In the genomic region with DNA sequence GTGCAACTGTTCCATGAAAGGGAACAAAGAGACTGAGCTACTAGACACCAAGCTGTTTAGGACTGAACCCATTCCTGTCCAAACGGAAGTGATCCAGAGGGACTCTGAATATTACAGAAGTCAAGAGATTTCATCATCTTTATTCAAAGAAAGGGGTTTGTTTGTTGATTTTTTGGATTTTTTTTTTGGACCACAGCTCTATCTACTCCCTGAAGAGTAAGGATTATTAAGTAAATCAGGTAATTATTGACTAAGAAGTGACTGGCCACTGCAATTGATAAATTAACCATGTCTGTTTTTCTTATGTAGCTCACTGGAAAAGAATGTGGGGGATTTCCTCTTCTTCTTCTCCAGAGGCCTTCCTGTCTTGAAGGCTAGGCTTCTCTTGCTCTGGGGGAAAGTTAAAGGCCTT, we compare ENCODE assay signal across 1 cellular context.
TF ChIP-seq lines count a peak whose summit lies in the region.

No MANE protein-coding gene starts in this region.

TF ChIP-seq in H1, 55 proteins besides CTCF, POLR2A, EP300 and RAD21 (continued from another document):
- TF ChIP-seq RBBP5 (IDR thresholded peaks at IDR 0.05; ENCODE audit: borderline replicate concordance, low read depth, low read length) (no peak), RFX5 (IDR thresholded peaks at IDR 0.05; ENCODE audit: borderline replicate concordance, low read depth, low read length) (no peak), FOSL1 (IDR thresholded peaks at IDR 0.05; ENCODE audit: insufficient read depth, low read depth, low read length) (no peak), SUZ12 (IDR thresholded peaks at IDR 0.05; ENCODE audit: low read length) (no peak), SP2 (IDR thresholded peaks at IDR 0.05; ENCODE audit: low read length) (no peak), SIN3A (conservative IDR thresholded peaks at IDR 0.05 in 1 of 2, IDR thresholded peaks at IDR 0.05 in 1 of 2; ENCODE audit: low read depth in 1 of 2, low read length in 2 of 2) (no peak), PHF8 (conservative IDR thresholded peaks at IDR 0.05; ENCODE audit: low read depth, low read length) (no peak), ZNF274 (IDR thresholded peaks at IDR 0.05; ENCODE audit: borderline replicate concordance, extremely low read depth, low read length) (no peak), SAP30 (IDR thresholded peaks at IDR 0.05; ENCODE audit: insufficient read depth, insufficient replicate concordance, low read length) (no peak), TEAD4 (IDR thresholded peaks at IDR 0.05; ENCODE audit: low read depth, low read length) (no peak), JUND (IDR thresholded peaks at IDR 0.05; ENCODE audit: low read length) (no peak), POU5F1 (IDR thresholded peaks at IDR 0.05; ENCODE audit: low read depth, low read length) (no peak), ASH2L (IDR thresholded peaks at IDR 0.05; ENCODE audit: low read length) (no peak), SP4 (IDR thresholded peaks at IDR 0.05; ENCODE audit: low read length) (no peak)
- TF ChIP-seq, protein P1, sequence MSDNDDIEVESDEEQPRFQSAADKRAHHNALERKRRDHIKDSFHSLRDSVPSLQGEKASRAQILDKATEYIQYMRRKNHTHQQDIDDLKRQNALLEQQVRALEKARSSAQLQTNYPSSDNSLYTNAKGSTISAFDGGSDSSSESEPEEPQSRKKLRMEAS (IDR thresholded peaks at IDR 0.05): no peak
- TF ChIP-seq, protein P2, sequence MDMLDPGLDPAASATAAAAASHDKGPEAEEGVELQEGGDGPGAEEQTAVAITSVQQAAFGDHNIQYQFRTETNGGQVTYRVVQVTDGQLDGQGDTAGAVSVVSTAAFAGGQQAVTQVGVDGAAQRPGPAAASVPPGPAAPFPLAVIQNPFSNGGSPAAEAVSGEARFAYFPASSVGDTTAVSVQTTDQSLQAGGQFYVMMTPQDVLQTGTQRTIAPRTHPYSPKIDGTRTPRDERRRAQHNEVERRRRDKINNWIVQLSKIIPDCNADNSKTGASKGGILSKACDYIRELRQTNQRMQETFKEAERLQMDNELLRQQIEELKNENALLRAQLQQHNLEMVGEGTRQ (IDR thresholded peaks at IDR 0.05; ENCODE audit: low read length): no peak
